Comparison of ENCODE assay signal across 24 cellular contexts in genomic region chr5:61619777-61620518, GRCh38.
A peak's percentile ranks its signal among the peaks of the same experiment; 100 is the strongest.
DNase-seq lines count a peak whose midpoint lies in the region; ATAC-seq, FAIRE-seq and TF ChIP-seq lines count a peak whose summit lies in the region.
"Had no signal": no experiment of that assay in that cellular context is flagged by ENCODE, and none has a peak within 500 bp of the region (broad histone marks: within the 10 kb centered on the region; RNA-seq: fewer than 3 reads in every experiment).

No MANE protein-coding gene starts in this region.

- H3K9ac ChIP-seq in stomach smooth muscle (ENCODE audit: low read length in 2 of 2), result peak overlapping the region; percentile 32 to 58

- H3K36me3 ChIP-seq in stomach smooth muscle (ENCODE audit: control insufficient read depth in 2 of 2, insufficient read depth in 2 of 2, low read length in 2 of 2) (no peaks in the 10 kb centered on the region), adrenal gland (replicated peaks in 1 of 2) (no peaks in the 10 kb centered on the region)
- H3K36me3 ChIP-seq: pancreas had no signal

- H3K27ac ChIP-seq in C4-2B (peak overlapping the region; percentile 46; the same call in 1 of the 2 replicates), stomach smooth muscle (ENCODE audit: low read length) (peak overlapping the region; percentile 87), adrenal gland (peak overlapping the region in 1 of 5 donors; percentile 30), RWPE1 (no peak overlapping the region)

- no peaks in the 10 kb centered on the region for H3K27me3 Mint-ChIP-seq in naive B cell

- H3K4me1 Mint-ChIP-seq in naive B cell, result peaks cover 18 to 31% (median 29%) of the 10 kb centered on the region in 3 donors
- H3K4me1 Mint-ChIP-seq: CD8-positive, alpha-beta memory T cell had no signal

- peak; percentile 27 for DNase-seq in cerebellum (ENCODE audit: low spot score)
- DNase-seq in naive B cell, result no peak
- no peak for DNase-seq in adrenal gland
- no peak for DNase-seq in urothelium cell line (ENCODE audit: low spot score)
- DNase-seq in RWPE1 (ENCODE audit: low spot score), result no peak
- DNase-seq: activated CD8-positive, alpha-beta memory T cell treated with anti-CD3 and anti-CD28 coated beads for 24 hours; CD8-positive, alpha-beta memory T cell; DMS53; erythroblast; kidney glomerular epithelial cell; mesendoderm; MM.1S; natural killer cell; NCI-H2171; NCI-H524 treated with DMSO at 0.1 percent for 48 hours; stimulated activated CD4-positive, alpha-beta T cell treated with anti-CD3 and anti-CD28 coated beads, Interleukin-4, amount 100 ng/mL, for 1 hour had no signal

- POLR2A ChIA-PET in RWPE1 (lab: Yijun Ruan, JAX; ENCODE audit: low non-redundant PET), result no interaction called here

- TF ChIP-seq POLR2A in adrenal gland (IDR thresholded peaks at IDR 0.05), result no peak

- peak overlapping the region in 4 of 6 donors; percentile 40 to 95 (median 79) for H3K27ac Mint-ChIP-seq in naive B cell
- H3K27ac Mint-ChIP-seq: activated naive CD4-positive, alpha-beta T cell treated with anti-CD3 and anti-CD28 coated beads, Interleukin-2, amount 50 U/mL, for 72 hours; CD8-positive, alpha-beta memory T cell; natural killer cell had no signal

- no peaks in the 10 kb centered on the region for H3K9me3 Mint-ChIP-seq in naive B cell
- H3K9me3 Mint-ChIP-seq: activated naive CD4-positive, alpha-beta T cell treated with anti-CD3 and anti-CD28 coated beads, Interleukin-2, amount 50 U/mL, for 72 hours; CD8-positive, alpha-beta memory T cell; natural killer cell had no signal

- WGBS in adrenal gland, 4 donors, result 89 to 94% (median 92%) methylated on average over 7 to 8 of the region's 8 CpGs

- H3K4me1 ChIP-seq in stomach smooth muscle (ENCODE audit: control insufficient read depth, insufficient read depth, low read length) (peaks cover 29% of the 10 kb centered on the region), adrenal gland (replicated peaks in 1 of 2) (peaks cover 3 to 12% of the 10 kb centered on the region in 2 donors)

- FAIRE-seq in urothelium cell line (lab: Jason Lieb, UNC), result no peak
- FAIRE-seq: GM12891, H1, pancreas had no signal

- no peaks in the 10 kb centered on the region for H3K36me3 Mint-ChIP-seq in naive B cell
- H3K36me3 Mint-ChIP-seq: activated naive CD4-positive, alpha-beta T cell treated with anti-CD3 and anti-CD28 coated beads, Interleukin-2, amount 50 U/mL, for 72 hours; CD8-positive, alpha-beta memory T cell; natural killer cell had no signal

- ATAC-seq in naive B cell (ENCODE audit: low read depth in 2 of 2), result no peak
- ATAC-seq in HG02610 (IDR thresholded peaks at IDR 0.05; ENCODE audit: unreplicated experiment), result no peak
- ATAC-seq: activated naive CD4-positive, alpha-beta T cell treated with anti-CD3 and anti-CD28 coated beads, Interleukin-2, amount 50 U/mL, for 72 hours; natural killer cell had no signal

- H3K27me3 ChIP-seq in stomach smooth muscle (ENCODE audit: control insufficient read depth in 1 of 2, insufficient read depth in 2 of 2, low read length in 2 of 2), result peaks cover 0 to 1% of the 10 kb centered on the region in 2 donors
- no peaks in the 10 kb centered on the region for H3K27me3 ChIP-seq in adrenal gland
- H3K27me3 ChIP-seq: pancreas had no signal

- TF ChIP-seq CTCF in C4-2B (conservative IDR thresholded peaks at IDR 0.05) (no peak), adrenal gland (IDR thresholded peaks at IDR 0.05) (no peak), RWPE1 (conservative IDR thresholded peaks at IDR 0.05; ENCODE audit: low read depth) (no peak)

- H3K4me3 Mint-ChIP-seq in naive B cell, result peak overlapping the region in 5 of 8 donors; percentile 45 to 82 (median 62)
- H3K4me3 Mint-ChIP-seq: CD8-positive, alpha-beta memory T cell; natural killer cell had no signal

- intact Hi-C loops in adrenal gland (cut with DNase I), result no loop called here

- H3K4me3 ChIP-seq in stomach smooth muscle (ENCODE audit: low read length in 2 of 2) (peak overlapping the region in 1 of 2 donors; percentile 35), adrenal gland (no peak overlapping the region)
- H3K4me3 ChIP-seq: pancreas, smooth muscle cell had no signal

- H3K9me3 ChIP-seq in stomach smooth muscle (ENCODE audit: control insufficient read depth in 2 of 2, low read length in 2 of 2), result no peaks in the 10 kb centered on the region
- no peaks in the 10 kb centered on the region for H3K9me3 ChIP-seq in adrenal gland (replicated peaks in 1 of 3)
- H3K9me3 ChIP-seq: pancreas had no signal

- CTCF ChIA-PET in RWPE1 (lab: Yijun Ruan, JAX), result interaction anchor here (0.7 kb wide), 1 partner anchor 29 kb away, joined by 3 read pairs; no protein-coding TSS in a partner anchor
